1 cellular context compared by ENCODE assay signal in the genomic region with DNA sequence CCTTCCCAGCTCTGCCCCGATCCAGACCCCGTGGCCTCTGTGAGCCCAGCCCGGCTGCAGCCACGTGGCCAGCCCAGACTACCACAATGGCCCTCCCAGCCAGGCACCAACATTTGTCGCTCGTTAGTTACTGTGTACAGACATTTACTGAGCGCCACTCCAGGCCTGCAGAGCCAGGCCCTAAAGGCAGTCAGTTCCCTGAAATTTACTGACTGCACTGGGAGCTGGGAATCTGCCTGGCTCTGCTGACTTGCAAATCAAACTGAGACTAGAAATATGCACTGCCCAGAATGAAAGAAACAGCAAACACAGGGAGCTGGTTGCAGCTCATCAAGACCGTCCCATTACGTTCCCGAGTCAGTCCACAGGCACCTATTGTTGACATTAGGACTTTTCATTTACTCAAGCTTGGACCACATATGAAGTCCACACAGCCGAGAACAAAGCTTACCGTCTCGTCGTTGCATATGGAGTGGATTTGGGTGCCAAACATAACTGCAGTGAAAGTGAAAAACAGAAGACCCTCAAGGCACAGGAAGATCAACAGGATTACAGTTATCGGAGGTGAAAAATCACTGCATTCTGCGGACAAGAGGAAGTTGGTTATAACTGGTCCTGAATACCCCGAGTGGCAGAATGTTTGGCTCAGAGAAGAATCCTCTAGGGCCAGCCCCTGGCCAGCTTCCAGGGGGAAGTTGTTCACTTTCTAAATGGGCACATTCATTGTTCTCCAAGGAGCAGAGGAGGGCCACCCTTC.
TF ChIP-seq lines count a peak whose summit lies in the region.

No MANE protein-coding gene starts in this region.

TF ChIP-seq in IMR-90, 13 proteins besides CTCF, POLR2A, EP300 and RAD21 (continued from another document):
- TF ChIP-seq ELK1 (IDR thresholded peaks at IDR 0.05; ENCODE audit: borderline replicate concordance, low read depth, low read length), result no peak
- TF ChIP-seq, protein P1, sequence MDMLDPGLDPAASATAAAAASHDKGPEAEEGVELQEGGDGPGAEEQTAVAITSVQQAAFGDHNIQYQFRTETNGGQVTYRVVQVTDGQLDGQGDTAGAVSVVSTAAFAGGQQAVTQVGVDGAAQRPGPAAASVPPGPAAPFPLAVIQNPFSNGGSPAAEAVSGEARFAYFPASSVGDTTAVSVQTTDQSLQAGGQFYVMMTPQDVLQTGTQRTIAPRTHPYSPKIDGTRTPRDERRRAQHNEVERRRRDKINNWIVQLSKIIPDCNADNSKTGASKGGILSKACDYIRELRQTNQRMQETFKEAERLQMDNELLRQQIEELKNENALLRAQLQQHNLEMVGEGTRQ (IDR thresholded peaks at IDR 0.05; ENCODE audit: low read depth, low read length), result no peak
- TF ChIP-seq FOS (IDR thresholded peaks at IDR 0.05; ENCODE audit: low read depth, low read length), result no peak
- TF ChIP-seq NFE2L2 (IDR thresholded peaks at IDR 0.05; ENCODE audit: low read depth, low read length), result no peak
- no peak for TF ChIP-seq RCOR1 (IDR thresholded peaks at IDR 0.05; ENCODE audit: insufficient replicate concordance, low read length)
- TF ChIP-seq CHD1 (IDR thresholded peaks at IDR 0.05; ENCODE audit: low read depth, low read length), result no peak
- TF ChIP-seq MXI1 (IDR thresholded peaks at IDR 0.05; ENCODE audit: borderline replicate concordance, low read depth, low read length), result no peak
- no peak for TF ChIP-seq CEBPB (IDR thresholded peaks at IDR 0.05; ENCODE audit: low read depth, low read length)
- TF ChIP-seq MAZ (IDR thresholded peaks at IDR 0.05; ENCODE audit: borderline replicate concordance, low read depth, low read length), result no peak
